In genomic region chr17:35191001-35191695, GRCh38 we compare ENCODE assay signal across 27 cellular contexts. TPM values are rescaled to one million over a fixed set of nuclear protein-coding genes. Genes with fewer than 3 reads are reported as not detected.
"Had no signal": no experiment of that assay in that cellular context is flagged by ENCODE, and none has a peak within 500 bp of the region (broad histone marks: within the 10 kb centered on the region; RNA-seq: fewer than 3 reads in every experiment).

No MANE protein-coding gene starts in this region.

- ATAC-seq: effector memory CD8-positive, alpha-beta T cell; foreskin keratinocyte; left cardiac atrium; left ventricle myocardium superior; sciatic nerve; stimulated activated memory B cell treated with anti-CD40 and anti-IgM and Interleukin-4, amounts not matched to agents 10 μg/mL and 1 μg/mL and 100 μg/mL, for 72 hours had no signal

- H2AFZ ChIP-seq: hepatocyte, parathyroid adenoma had no signal

- H3K27ac Mint-ChIP-seq: effector memory CD8-positive, alpha-beta T cell; naive B cell; nephron progenitor cell; stimulated activated memory B cell treated with anti-CD40 and anti-IgM and Interleukin-4, amounts not matched to agents 10 μg/mL and 1 μg/mL and 100 μg/mL, for 72 hours; stimulated activated naive CD8-positive, alpha-beta T cell treated with anti-CD3 and anti-CD28 coated beads, Interleukin-15, Interleukin-2, amounts not matched to agents 100 ng/mL and 50 ng/mL, for 24 hours had no signal

- H3K4me1 Mint-ChIP-seq: naive B cell, nephron progenitor cell had no signal

- H3K9me3 ChIP-seq: esophagus squamous epithelium, tibial artery, uterus had no signal

- H3K4me3 ChIP-seq: esophagus squamous epithelium, hepatocyte, lung, spleen, tibial artery, upper lobe of left lung, uterus had no signal

- H3K27ac ChIP-seq: esophagus squamous epithelium, foreskin keratinocyte, hepatocyte, parathyroid adenoma, spleen, tibial artery, upper lobe of left lung, uterus had no signal

- H3K79me2 ChIP-seq: hepatocyte, parathyroid adenoma had no signal

- H3K9me3 Mint-ChIP-seq: effector memory CD8-positive, alpha-beta T cell; stimulated activated naive CD8-positive, alpha-beta T cell treated with anti-CD3 and anti-CD28 coated beads, Interleukin-15, Interleukin-2, amounts not matched to agents 100 ng/mL and 50 ng/mL, for 24 hours had no signal

- H3K27me3 Mint-ChIP-seq: effector memory CD8-positive, alpha-beta T cell; stimulated activated naive CD8-positive, alpha-beta T cell treated with anti-CD3 and anti-CD28 coated beads, Interleukin-15, Interleukin-2, amounts not matched to agents 100 ng/mL and 50 ng/mL, for 24 hours had no signal

- H3K4me3 Mint-ChIP-seq: effector memory CD8-positive, alpha-beta T cell; nephron progenitor cell; stimulated activated memory B cell treated with anti-CD40 and anti-IgM and Interleukin-4, amounts not matched to agents 10 μg/mL and 1 μg/mL and 100 μg/mL, for 72 hours; stimulated activated naive CD8-positive, alpha-beta T cell treated with anti-CD3 and anti-CD28 coated beads, Interleukin-15, Interleukin-2, amounts not matched to agents 100 ng/mL and 50 ng/mL, for 24 hours had no signal

- H3K4me1 ChIP-seq: parathyroid adenoma, tibial artery, uterus had no signal

- H3K4me2 ChIP-seq: hepatocyte had no signal

- H3K9ac ChIP-seq: parathyroid adenoma had no signal

- H3K36me3 Mint-ChIP-seq: naive B cell; stimulated activated memory B cell treated with anti-CD40 and anti-IgM and Interleukin-4, amounts not matched to agents 10 μg/mL and 1 μg/mL and 100 μg/mL, for 72 hours had no signal

- H3K27me3 ChIP-seq: esophagus squamous epithelium, foreskin keratinocyte, hepatocyte, spleen, tibial artery, upper lobe of left lung, uterus had no signal

- H3K36me3 ChIP-seq: esophagus squamous epithelium, spleen, tibial artery, upper lobe of left lung, uterus had no signal

- DNase-seq: effector memory CD8-positive, alpha-beta T cell; esophagus squamous epithelium; foreskin keratinocyte; kidney; left cardiac atrium; left ventricle myocardium superior; mesendoderm; naive B cell; nephron progenitor cell; spleen; stimulated activated CD4-positive, alpha-beta T cell treated with anti-CD3 and anti-CD28 coated beads, Interleukin-15, amount 100 ng/mL, for 24 hours; stimulated activated CD4-positive, alpha-beta T cell treated with anti-CD3 and anti-CD28 coated beads, Interleukin-1b, Interleukin-23, amount 100 ng/mL, for 48 hours; stimulated activated CD4-positive, alpha-beta T cell treated with anti-CD3 and anti-CD28 coated beads, Interleukin-4, amount 100 ng/mL, for 24 hours; tibial artery; upper lobe of left lung; uterus had no signal

- FAIRE-seq: kidney had no signal

RNA-seq across cellular contexts. Expression of gene SLC35G3, which starts 3.0 kb away (rescaled TPM):
- total RNA-seq: epithelial cell of proximal tubule, esophagus squamous epithelium, foreskin keratinocyte, hepatocyte, kidney, left cardiac atrium, left ventricle myocardium superior, lung, omental fat pad, pulmonary artery endothelial cell, sciatic nerve, skeletal muscle tissue, spleen, temporal lobe, upper lobe of left lung, uterus had no signal

RNA-seq across cellular contexts. Expression of gene UNC45B, which starts 43.5 kb away (rescaled TPM):
- total RNA-seq: epithelial cell of proximal tubule, esophagus squamous epithelium, foreskin keratinocyte, hepatocyte, pulmonary artery endothelial cell, temporal lobe had no signal
